ENCODE assay signal across 26 cellular contexts in the genomic region with DNA sequence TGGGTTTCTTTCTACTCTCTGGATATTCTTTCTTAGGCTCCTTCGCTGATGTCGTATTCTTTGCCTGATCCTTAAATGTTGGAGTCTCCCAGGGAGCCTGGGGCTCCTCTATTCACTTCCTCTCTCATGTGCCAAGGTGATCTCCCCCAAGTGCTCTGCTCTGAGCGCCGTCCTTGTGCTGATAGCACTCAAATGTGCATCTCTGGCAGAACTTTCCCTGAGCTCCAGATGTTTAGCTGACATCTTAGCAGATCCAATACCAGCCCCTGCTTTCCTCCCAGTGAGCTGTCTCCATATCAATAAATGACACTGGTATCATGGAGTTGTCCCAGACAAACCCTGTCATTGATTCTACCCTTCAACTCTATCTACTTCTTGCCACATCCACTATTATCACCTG.
"Had no signal": no experiment of that assay in that cellular context is flagged by ENCODE, and none has a peak within 500 bp of the region (broad histone marks: within the 10 kb centered on the region; RNA-seq: fewer than 3 reads in every experiment).

No MANE protein-coding gene starts in this region.

- H3K36me3 ChIP-seq: stomach, suprapubic skin, thoracic aorta, thyroid gland, tibial artery, transverse colon, upper lobe of left lung, upper lobe of right lung, uterus, vagina had no signal

- DNase-seq: stimulated activated CD4-positive, alpha-beta T cell treated with anti-CD3 and anti-CD28 coated beads, Interleukin-2, amount 100 ng/mL, for 48 hours; stimulated activated CD4-positive, alpha-beta T cell treated with anti-CD3 and anti-CD28 coated beads, Interleukin-4, amount 100 ng/mL, for 1 hour; stimulated activated CD4-positive, alpha-beta T cell treated with anti-CD3 and anti-CD28 coated beads, Interleukin-4, amount 100 ng/mL, for 24 hours; stimulated activated CD4-positive, alpha-beta T cell treated with anti-CD3 and anti-CD28 coated beads, Interleukin-4, amount 100 ng/mL, for 4 hours; stimulated activated CD8-positive, alpha-beta memory T cell treated with anti-CD3 and anti-CD28 coated beads, Interleukin-4, amount 100 ng/mL, for 48 hours; stimulated activated naive B cell treated with anti-CD40 and anti-IgM and Interleukin-4, amounts not matched to agents 10 μg/mL and 1 μg/mL and 100 μg/mL, for 72 hours; stimulated activated naive CD4-positive, alpha-beta T cell; stimulated activated naive CD4-positive, alpha-beta T cell treated with Interleukin-2 at 50 U/mL for 16 hours; stimulated activated naive CD8-positive, alpha-beta T cell treated with anti-CD3 and anti-CD28 coated beads, Interleukin-15, amount 100 ng/mL, for 72 hours; stimulated activated naive CD8-positive, alpha-beta T cell treated with anti-CD3 and anti-CD28 coated beads, Interleukin-15, Interleukin-2, amounts not matched to agents 100 U/mL and 50 U/mL, for 24 hours; stomach; substantia nigra; testis; thyroid gland; tibial artery; transverse colon; upper lobe of left lung; upper lobe of right lung; uterus had no signal

- FAIRE-seq: urothelium cell line had no signal

- H3K27me3 ChIP-seq: suprapubic skin, testis, thyroid gland, tibial artery, tibial nerve, transverse colon, upper lobe of left lung, upper lobe of right lung, uterus, vagina had no signal

- ATAC-seq: stimulated activated effector memory CD8-positive, alpha-beta T cell treated with anti-CD3 and anti-CD28 coated beads, Interleukin-12 subunit alpha, Interleukin-12 subunit beta, amount 100 ng/mL, for 72 hours; stimulated activated memory B cell treated with anti-CD40 and anti-IgM and Interleukin-4, amounts not matched to agents 10 μg/mL and 1 μg/mL and 100 μg/mL, for 72 hours; stimulated activated naive B cell treated with anti-CD40 and anti-IgM and Interleukin-4, amounts not matched to agents 10 μg/mL and 1 μg/mL and 100 μg/mL, for 72 hours; stimulated activated naive CD8-positive, alpha-beta T cell treated with anti-CD3 and anti-CD28 coated beads, Interleukin-15, amount 100 ng/mL, for 72 hours; stimulated activated naive CD8-positive, alpha-beta T cell treated with anti-CD3 and anti-CD28 coated beads, Interleukin-15, Interleukin-2, amounts not matched to agents 100 U/mL and 50 U/mL, for 24 hours; upper lobe of right lung had no signal

- H3K4me1 ChIP-seq: stomach, suprapubic skin, testis, transverse colon, upper lobe of left lung, upper lobe of right lung, uterus, vagina had no signal

- H3K9me3 ChIP-seq: stomach, suprapubic skin, testis, thoracic aorta, thyroid gland, tibial artery, transverse colon, upper lobe of left lung, upper lobe of right lung, uterus, vagina had no signal

- H3K4me3 ChIP-seq: stomach, suprapubic skin, testis, thoracic aorta, thyroid gland, tibial artery, tibial nerve, transverse colon, upper lobe of left lung, upper lobe of right lung, uterus, vagina had no signal

- H3K27ac ChIP-seq: stomach, suprapubic skin, testis, thoracic aorta, thyroid gland, tibial artery, tibial nerve, transverse colon, upper lobe of left lung, upper lobe of right lung, uterus, vagina had no signal
